In the genomic region with DNA sequence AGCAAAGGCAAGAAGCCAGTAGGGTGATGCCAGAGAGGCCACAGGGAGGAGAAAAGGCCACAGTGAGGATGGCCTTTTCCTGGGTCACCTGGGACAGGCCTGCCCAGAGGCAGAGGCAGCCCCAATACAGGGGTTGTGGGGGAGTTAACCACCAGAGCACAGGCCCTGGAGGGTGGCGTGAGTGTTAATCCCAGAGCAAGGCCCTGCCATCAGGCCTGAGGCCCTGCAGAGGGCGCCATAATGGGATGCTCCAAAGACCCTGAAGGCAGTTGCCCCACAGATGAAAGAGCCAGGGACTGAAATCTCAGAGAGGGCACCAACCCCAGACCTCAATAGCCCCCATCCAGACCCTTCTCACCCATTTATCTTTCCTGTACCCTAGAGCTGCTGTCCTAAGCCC, we compare ENCODE assay signal across 15 cellular contexts. TPM values are rescaled to one million over a fixed set of nuclear protein-coding genes. Genes with fewer than 3 reads are reported as not detected.
A peak's percentile ranks its signal among the peaks of the same experiment; 100 is the strongest.
DNase-seq lines count a peak whose midpoint lies in the region; ATAC-seq, FAIRE-seq and TF ChIP-seq lines count a peak whose summit lies in the region.
"Had no signal": no experiment of that assay in that cellular context is flagged by ENCODE, and none has a peak within 500 bp of the region (broad histone marks: within the 10 kb centered on the region; RNA-seq: fewer than 3 reads in every experiment).

No MANE protein-coding gene starts in this region.

- DNase-seq in GM23338 (ENCODE audit: low spot score), result peak; percentile 88
- DNase-seq in keratinocyte (ENCODE audit: low read depth, low spot score), result no peak
- no peak for DNase-seq in activated naive CD4-positive, alpha-beta T cell treated with anti-CD3 and anti-CD28 coated beads, Interleukin-2, amount 50 U/mL, for 72 hours (ENCODE audit: low spot score in 2 of 2)
- DNase-seq in stimulated activated CD4-positive, alpha-beta T cell treated with anti-CD3 and anti-CD28 coated beads, Interleukin-12 subunit alpha, Interleukin-12 subunit beta, amount 100 ng/mL, for 4 hours, result no peak
- DNase-seq: anterior cingulate cortex, GM23248, KG1, kidney glomerular epithelial cell had no signal

- H3K9ac ChIP-seq in keratinocyte (ENCODE audit: control insufficient read depth, extremely low read depth, insufficient read depth, low read length), result no peak overlapping the region
- H3K9ac ChIP-seq: GM23248 had no signal

- H4K20me1 ChIP-seq in DOHH2 (ENCODE audit: control insufficient read depth, insufficient read depth, low read depth, low read length) (no peaks in the 10 kb centered on the region), GM23338 (replicated peaks; ENCODE audit: insufficient read depth) (no peaks in the 10 kb centered on the region), keratinocyte (ENCODE audit: control insufficient read depth, extremely low read depth, insufficient read depth, low read length) (no peaks in the 10 kb centered on the region)

- H3K4me2 ChIP-seq in DOHH2 (ENCODE audit: low read length) (no peak overlapping the region), GM23338 (no peak overlapping the region), keratinocyte (ENCODE audit: control insufficient read depth, extremely low read depth, insufficient read depth, low read depth, low read length) (no peak overlapping the region)

- no peaks in the 10 kb centered on the region for H3K9me3 ChIP-seq in DOHH2 (ENCODE audit: control insufficient read depth, insufficient read depth, low read length)
- no peaks in the 10 kb centered on the region for H3K9me3 ChIP-seq in keratinocyte (ENCODE audit: control insufficient read depth, low read depth, low read length)
- H3K9me3 ChIP-seq: neutrophil had no signal

- H3K4me3 Mint-ChIP-seq in GM23338, result no peak overlapping the region
- H3K4me3 Mint-ChIP-seq in stimulated activated memory B cell treated with anti-CD40 and anti-IgM and Interleukin-4, amounts not matched to agents 10 μg/mL and 1 μg/mL and 100 μg/mL, for 72 hours, result no peak overlapping the region

- H3K9me3 Mint-ChIP-seq in GM23338, result no peaks in the 10 kb centered on the region
- no peaks in the 10 kb centered on the region for H3K9me3 Mint-ChIP-seq in activated naive CD4-positive, alpha-beta T cell treated with anti-CD3 and anti-CD28 coated beads, Interleukin-2, amount 50 U/mL, for 72 hours
- H3K9me3 Mint-ChIP-seq in stimulated activated memory B cell treated with anti-CD40 and anti-IgM and Interleukin-4, amounts not matched to agents 10 μg/mL and 1 μg/mL and 100 μg/mL, for 72 hours, result no peaks in the 10 kb centered on the region

- H3K27me3 Mint-ChIP-seq in GM23338 (ENCODE audit: insufficient read depth, low read depth, poor library complexity), result peaks cover 6% of the 10 kb centered on the region
- no peaks in the 10 kb centered on the region for H3K27me3 Mint-ChIP-seq in stimulated activated memory B cell treated with anti-CD40 and anti-IgM and Interleukin-4, amounts not matched to agents 10 μg/mL and 1 μg/mL and 100 μg/mL, for 72 hours

- H3K79me2 ChIP-seq in DOHH2 (ENCODE audit: control insufficient read depth, low read length) (no peaks in the 10 kb centered on the region), GM23338 (replicated peaks; ENCODE audit: insufficient read depth) (no peaks in the 10 kb centered on the region), keratinocyte (ENCODE audit: control insufficient read depth, insufficient read depth, low read length) (no peaks in the 10 kb centered on the region)

- dilution Hi-C loops in keratinocyte (cut with MboI; ENCODE audit: extremely low pct_ligation_motif_present, low sequenced_read_pairs), result no loop called here

- H3F3A ChIP-seq in DOHH2 (ENCODE audit: control insufficient read depth, insufficient read depth), result no peaks in the 10 kb centered on the region
- H3F3A ChIP-seq in GM23338 (replicated peaks; ENCODE audit: low read depth), result no peaks in the 10 kb centered on the region

- H3K9me2 ChIP-seq in DOHH2 (replicated peaks; ENCODE audit: control insufficient read depth, low read length), result no peaks in the 10 kb centered on the region
- no peaks in the 10 kb centered on the region; the same call in 1 of the 2 replicates for H3K9me2 ChIP-seq in GM23338 (ENCODE audit: insufficient read depth)

- FAIRE-seq in keratinocyte (lab: Jason Lieb, UNC), result no peak

- H3K4me1 ChIP-seq in DOHH2 (ENCODE audit: control insufficient read depth, low read length) (no peaks in the 10 kb centered on the region), GM23338 (ENCODE audit: insufficient read depth) (no peaks in the 10 kb centered on the region), keratinocyte (ENCODE audit: control insufficient read depth, extremely low read depth, insufficient read depth, low read length) (peaks cover 34% of the 10 kb centered on the region)

- no peaks in the 10 kb centered on the region for H3K9me1 ChIP-seq in keratinocyte (ENCODE audit: control insufficient read depth, extremely low read depth, insufficient read depth, low read length)

- no peaks in the 10 kb centered on the region for H3K36me3 ChIP-seq in DOHH2 (ENCODE audit: control insufficient read depth, low read length)
- no peaks in the 10 kb centered on the region for H3K36me3 ChIP-seq in GM23338 (ENCODE audit: insufficient read depth)
- peaks cover 0 to 2% of the 10 kb centered on the region in 2 experiments for H3K36me3 ChIP-seq in keratinocyte (ENCODE audit: control insufficient read depth in 2 of 2, extremely low read depth in 1 of 2, insufficient read depth in 2 of 2, low read length in 2 of 2)
- H3K36me3 ChIP-seq: neutrophil had no signal

- no peaks in the 10 kb centered on the region; the same call in 1 of the 3 replicates for H3K36me3 Mint-ChIP-seq in GM23338 (ENCODE audit: low read depth)
- peaks cover 0 to 4% of the 10 kb centered on the region in 2 donors for H3K36me3 Mint-ChIP-seq in activated naive CD4-positive, alpha-beta T cell treated with anti-CD3 and anti-CD28 coated beads, Interleukin-2, amount 50 U/mL, for 72 hours
- H3K36me3 Mint-ChIP-seq in stimulated activated memory B cell treated with anti-CD40 and anti-IgM and Interleukin-4, amounts not matched to agents 10 μg/mL and 1 μg/mL and 100 μg/mL, for 72 hours, result peaks cover 6% of the 10 kb centered on the region

- peaks cover 6% of the 10 kb centered on the region; the same call in 2 of the 3 replicates for H3K4me1 Mint-ChIP-seq in GM23338
- H3K4me1 Mint-ChIP-seq in stimulated activated memory B cell treated with anti-CD40 and anti-IgM and Interleukin-4, amounts not matched to agents 10 μg/mL and 1 μg/mL and 100 μg/mL, for 72 hours, result no peaks in the 10 kb centered on the region

- ATAC-seq in GM23338 (peak; percentile 96), GM21786 (IDR thresholded peaks at IDR 0.05; ENCODE audit: unreplicated experiment) (no peak)
- no peak for ATAC-seq in activated naive CD4-positive, alpha-beta T cell treated with anti-CD3 and anti-CD28 coated beads, Interleukin-2, amount 50 U/mL, for 72 hours
- ATAC-seq in stimulated activated memory B cell treated with anti-CD40 and anti-IgM and Interleukin-4, amounts not matched to agents 10 μg/mL and 1 μg/mL and 100 μg/mL, for 72 hours, result no peak

- H2AFZ ChIP-seq in GM23338, result no peak overlapping the region
- H2AFZ ChIP-seq in keratinocyte (ENCODE audit: control insufficient read depth, low read length), result no peak overlapping the region
- H2AFZ ChIP-seq: GM23248 had no signal

- TF ChIP-seq CTCF in DOHH2 (IDR thresholded peaks at IDR 0.05; ENCODE audit: low read depth, low read length, poor library complexity, severe bottlenecking) (peak; percentile 75), GM23338 (conservative IDR thresholded peaks at IDR 0.05; ENCODE audit: low read depth in 2 of 2) (peak; percentile 83 to 85), WI38 (IDR thresholded peaks at IDR 0.05; ENCODE audit: low read depth, low read length) (peak; percentile 20; the same call in 1 of the 2 replicates), keratinocyte (optimal IDR thresholded peaks at IDR 0.05 in 1 of 3, IDR thresholded peaks at IDR 0.05 in 1 of 3, conservative IDR thresholded peaks at IDR 0.05 in 1 of 3; ENCODE audit: extremely low read depth in 1 of 3, insufficient read depth in 2 of 3, low read length in 3 of 3) (peak; percentile 15 to 20 (median 19))

- H3K27ac ChIP-seq in DOHH2 (ENCODE audit: low read depth, low read length), result no peak overlapping the region
- no peak overlapping the region for H3K27ac ChIP-seq in GM23338 (ENCODE audit: low read depth)
- H3K27ac ChIP-seq in keratinocyte (ENCODE audit: control insufficient read depth, insufficient read depth, low read length), result no peak overlapping the region
- H3K27ac ChIP-seq: GM23248, neutrophil had no signal

- no peaks in the 10 kb centered on the region; the same call in 1 of the 2 replicates for H3K27me3 ChIP-seq in DOHH2 (ENCODE audit: control insufficient read depth, low read length)
- H3K27me3 ChIP-seq in GM23338 (ENCODE audit: insufficient read depth), result no peaks in the 10 kb centered on the region
- no peaks in the 10 kb centered on the region for H3K27me3 ChIP-seq in keratinocyte (ENCODE audit: control insufficient read depth, extremely low read depth, insufficient read depth, low read length)
- H3K27me3 ChIP-seq: neutrophil had no signal

- H3K4me3 ChIP-seq in DOHH2 (ENCODE audit: low read length) (no peak overlapping the region), GM23338 (no peak overlapping the region), WI38 (ENCODE audit: low read depth, low read length) (no peak overlapping the region), keratinocyte (ENCODE audit: control insufficient read depth in 2 of 3, extremely low read depth in 1 of 3, insufficient read depth in 2 of 3, low read depth in 1 of 3, low read length in 3 of 3) (no peak overlapping the region)
- H3K4me3 ChIP-seq: GM23248 had no signal

- peak overlapping the region; percentile 25; the same call in 1 of the 2 replicates for H3K27ac Mint-ChIP-seq in GM23338
- no peak overlapping the region for H3K27ac Mint-ChIP-seq in activated naive CD4-positive, alpha-beta T cell treated with anti-CD3 and anti-CD28 coated beads, Interleukin-2, amount 50 U/mL, for 72 hours
- no peak overlapping the region for H3K27ac Mint-ChIP-seq in stimulated activated memory B cell treated with anti-CD40 and anti-IgM and Interleukin-4, amounts not matched to agents 10 μg/mL and 1 μg/mL and 100 μg/mL, for 72 hours

RNA-seq across cellular contexts. Expression of a gene that starts 23.9 kb away (rescaled TPM):
- 1.7 and 2.4 TPM in 2 replicates for total RNA-seq in GM23338 (2014; rRNA removed; shearing (Covaris generic))
- 2.3 TPM in 2 replicates for polyA plus RNA-seq in GM23338 (2016; fragmentation: Nextera tagmentation; extraction: Ambion mirVana)
- 0.02 to 0.12 TPM (median 0.03 TPM) in 3 replicates for polyA plus RNA-seq in keratinocyte
- not detected for polyA plus RNA-seq in keratinocyte (2011; ENCODE audit: low read depth)
- polyA plus RNA-seq in keratinocyte (2011; cell fraction: cytosol; rRNA removed), result 0.04 TPM in 1 of 2 replicates, not detected in the other
- 0.23 TPM in 1 of 2 replicates, not detected in the other for polyA plus RNA-seq in keratinocyte (2011; cell fraction: nucleus; rRNA removed)
- 0.29 and 0.62 TPM in 2 replicates for polyA plus RNA-seq in keratinocyte (2012; ENCODE audit: low replicate concordance)
- polyA minus RNA-seq in keratinocyte, result 0.07 TPM in 1 of 3 replicates, not detected in the others
- polyA minus RNA-seq in keratinocyte (2011; cell fraction: cytosol; rRNA and poly(A)+ RNA removed), result not detected
- polyA minus RNA-seq in keratinocyte (2011; cell fraction: nucleus; rRNA and poly(A)+ RNA removed), result not detected in 2 replicates
- not detected for total RNA-seq in activated naive CD4-positive, alpha-beta T cell treated with anti-CD3 and anti-CD28 coated beads, Interleukin-2, amount 50 U/mL, for 72 hours
- total RNA-seq: NCI-H460; T-helper 1 cell treated with Interleukin-12 subunit alpha and Interleukin-12 subunit beta and Interleukin-4 antibody, amounts not matched to agents 30 ng/mL and 1 ng/mL, for 36 hours had no signal

RNA-seq across cellular contexts. Expression of a gene that starts 41.8 kb away (rescaled TPM):
- total RNA-seq in GM23338 (2014; rRNA removed; shearing (Covaris generic)), result 23.0 and 25.1 TPM in 2 replicates
- polyA plus RNA-seq in GM23338 (2016; fragmentation: Nextera tagmentation; extraction: Ambion mirVana) (71.8 and 78.4 TPM in 2 replicates), keratinocyte (16.6 to 30.5 TPM (median 24.8 TPM) in 3 replicates)
- 5.7 TPM for polyA plus RNA-seq in keratinocyte (2011; ENCODE audit: low read depth)
- polyA plus RNA-seq in keratinocyte (2011; cell fraction: cytosol; rRNA removed), result 21.2 and 34.3 TPM in 2 replicates
- polyA plus RNA-seq in keratinocyte (2011; cell fraction: nucleus; rRNA removed), result 8.8 and 11.2 TPM in 2 replicates
- polyA plus RNA-seq in keratinocyte (2012; ENCODE audit: low replicate concordance), result 23.6 and 31.3 TPM in 2 replicates
- polyA minus RNA-seq in keratinocyte, result 6.4 to 13.8 TPM (median 7.7 TPM) in 3 replicates
- 20.1 TPM for polyA minus RNA-seq in keratinocyte (2011; cell fraction: cytosol; rRNA and poly(A)+ RNA removed)
- polyA minus RNA-seq in keratinocyte (2011; cell fraction: nucleus; rRNA and poly(A)+ RNA removed), result 4.3 and 8.8 TPM in 2 replicates
- total RNA-seq in activated naive CD4-positive, alpha-beta T cell treated with anti-CD3 and anti-CD28 coated beads, Interleukin-2, amount 50 U/mL, for 72 hours, result 10 to 100 TPM; 16.6 to 17.0 TPM

RNA-seq across cellular contexts. Expression of a gene that starts 44.5 kb away (rescaled TPM):
- not detected in 2 replicates for total RNA-seq in GM23338 (2014; rRNA removed; shearing (Covaris generic))
- polyA plus RNA-seq in GM23338 (2016; fragmentation: Nextera tagmentation; extraction: Ambion mirVana) (not detected in 2 replicates), keratinocyte (0.42 to 0.85 TPM (median 0.73 TPM) in 3 replicates)
- 0.16 TPM for polyA plus RNA-seq in keratinocyte (2011; ENCODE audit: low read depth)
- 0.38 and 0.40 TPM in 2 replicates for polyA plus RNA-seq in keratinocyte (2011; cell fraction: cytosol; rRNA removed)
- 0.85 and 0.97 TPM in 2 replicates for polyA plus RNA-seq in keratinocyte (2011; cell fraction: nucleus; rRNA removed)
- polyA plus RNA-seq in keratinocyte (2012; ENCODE audit: low replicate concordance), result 0.20 and 0.88 TPM in 2 replicates
- polyA minus RNA-seq in keratinocyte, result 1.1 to 1.6 TPM in 2 of 3 replicates, not detected in the other
- 1.5 TPM for polyA minus RNA-seq in keratinocyte (2011; cell fraction: cytosol; rRNA and poly(A)+ RNA removed)
- polyA minus RNA-seq in keratinocyte (2011; cell fraction: nucleus; rRNA and poly(A)+ RNA removed), result 0.78 and 1.1 TPM in 2 replicates
- total RNA-seq in activated naive CD4-positive, alpha-beta T cell treated with anti-CD3 and anti-CD28 coated beads, Interleukin-2, amount 50 U/mL, for 72 hours, result not detected
- total RNA-seq: NCI-H460; T-helper 1 cell treated with Interleukin-12 subunit alpha and Interleukin-12 subunit beta and Interleukin-4 antibody, amounts not matched to agents 30 ng/mL and 1 ng/mL, for 36 hours had no signal

Comparison
In these comparisons a context has a peak if more than half of its experiments do, and no peak if none do; other contexts are left out.
1. CTCF ChIP-seq: peak in every context shown above with its lines; median percentile 84 in GM23338; 75 in DOHH2; 20 in WI38; 19 in keratinocyte.